9 cellular contexts compared by ENCODE assay signal in the genomic region with DNA sequence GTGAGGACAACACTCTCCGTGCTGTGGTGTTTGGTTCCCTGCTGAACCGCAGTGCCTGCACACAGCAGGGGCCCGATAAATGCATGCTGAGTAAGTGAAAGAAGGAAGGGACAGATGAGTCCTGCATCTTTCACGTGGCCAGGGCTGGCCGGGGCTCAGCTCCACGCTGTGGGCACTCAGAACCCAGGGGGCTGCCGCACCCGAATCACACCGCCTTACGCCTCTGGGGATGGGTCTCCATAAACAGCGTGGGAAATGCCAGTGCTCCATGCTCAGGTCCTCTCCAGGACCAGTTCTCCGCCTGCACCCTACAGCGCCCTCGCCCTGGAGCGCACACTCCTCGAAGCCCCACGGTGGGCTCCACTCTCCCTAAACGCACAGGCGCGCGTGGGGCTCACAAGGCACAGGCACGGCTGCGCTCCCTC. TPM values are rescaled to one million over a fixed set of nuclear protein-coding genes. Genes with fewer than 3 reads are reported as not detected.
DNase-seq lines count a peak whose midpoint lies in the region; ATAC-seq and TF ChIP-seq lines count a peak whose summit lies in the region.
"Had no signal": no experiment of that assay in that cellular context is flagged by ENCODE, and none has a peak within 500 bp of the region (broad histone marks: within the 10 kb centered on the region; RNA-seq: fewer than 3 reads in every experiment).

No MANE protein-coding gene starts in this region.

- ATAC-seq in T-cell (replicated peaks in 1 of 4) = peak in 1 of 4 experiments; percentile 21
- no peak for ATAC-seq in GM18861 (IDR thresholded peaks at IDR 0.05; ENCODE audit: unreplicated experiment)

- no peak for TF ChIP-seq CTCF in CD14-positive monocyte (IDR thresholded peaks at IDR 0.05)
- no peak for TF ChIP-seq CTCF in esophagus squamous epithelium (IDR thresholded peaks at IDR 0.05)
- no peak for TF ChIP-seq CTCF in osteocyte (IDR thresholded peaks at IDR 0.05)

- no peaks in the 10 kb centered on the region for H3K36me3 ChIP-seq in esophagus squamous epithelium

- intact Hi-C loops in CD14-positive monocyte (cut with micrococcal nuclease) (no loop called here), esophagus squamous epithelium (cut with DNase I) (no loop called here)

- DNase-seq in CD14-positive monocyte (ENCODE audit: low spot score) (peak; percentile 23), T-cell (peak in 4 of 34 experiments; percentile 3 to 23 (median 9)), esophagus squamous epithelium (lab: John Stamatoyannopoulos, UW) (no peak), osteocyte (ENCODE audit: extremely low spot score, unreplicated experiment) (no peak), NCI-H510A treated with DMSO at 0.1 percent for 48 hours (lab: John Stamatoyannopoulos, UW) (no peak), NOMO-1 treated with DMSO at 0.1 percent for 48 hours (lab: John Stamatoyannopoulos, UW; ENCODE audit: unreplicated experiment) (no peak), NCI-H2029 (lab: John Stamatoyannopoulos, UW) (no peak)

- H3K4me3 Mint-ChIP-seq in CD14-positive monocyte (peak overlapping the region; percentile 51 to 85), T-cell (peak overlapping the region; percentile 79 to 81 (median 80)), osteocyte (ENCODE audit: unreplicated experiment) (peak overlapping the region; percentile 29)

- H3K4me3 ChIP-seq in esophagus squamous epithelium = peak overlapping the region in 3 of 4 donors; percentile 21 to 68 (median 49)

- POLR2A ChIA-PET in T-cell (lab: Charles Lee) = no interaction called here

- H3K27me3 Mint-ChIP-seq in CD14-positive monocyte (ENCODE audit: low read depth in 3 of 3) (peaks cover 33 to 64% (median 57%) of the 10 kb centered on the region in 3 donors), T-cell (peaks cover 13 to 15% of the 10 kb centered on the region in 2 donors), osteocyte (ENCODE audit: unreplicated experiment) (peaks cover 65% of the 10 kb centered on the region)

- peaks cover 0 to 11% (median 0%) of the 10 kb centered on the region in 7 donors for H3K9me3 Mint-ChIP-seq in CD14-positive monocyte
- H3K9me3 Mint-ChIP-seq in T-cell = no peaks in the 10 kb centered on the region
- H3K9me3 Mint-ChIP-seq in osteocyte (ENCODE audit: unreplicated experiment) = no peaks in the 10 kb centered on the region

- no peaks in the 10 kb centered on the region for H3K36me3 Mint-ChIP-seq in CD14-positive monocyte
- H3K36me3 Mint-ChIP-seq in T-cell = no peaks in the 10 kb centered on the region
- no peaks in the 10 kb centered on the region for H3K36me3 Mint-ChIP-seq in osteocyte (ENCODE audit: unreplicated experiment)

- H3K4me1 Mint-ChIP-seq in CD14-positive monocyte (peaks cover 13% of the 10 kb centered on the region), T-cell (peaks cover 25 to 61% (median 39%) of the 10 kb centered on the region in 3 donors), osteocyte (ENCODE audit: unreplicated experiment) (peaks cover 5% of the 10 kb centered on the region)

- no peak for TF ChIP-seq POLR2A in esophagus squamous epithelium (IDR thresholded peaks at IDR 0.05)

- H3K9me3 ChIP-seq in esophagus squamous epithelium = no peaks in the 10 kb centered on the region

- peaks cover 7 to 21% (median 12%) of the 10 kb centered on the region in 3 donors for H3K4me1 ChIP-seq in esophagus squamous epithelium

- CTCF ChIA-PET in T-cell (lab: Charles Lee) = no interaction called here

- H3K27me3 ChIP-seq in esophagus squamous epithelium = peaks cover 0 to 64% (median 7%) of the 10 kb centered on the region in 4 donors

- no peak overlapping the region for H3K27ac ChIP-seq in esophagus squamous epithelium

- H3K27ac Mint-ChIP-seq in CD14-positive monocyte (no peak overlapping the region), T-cell (peak overlapping the region; percentile 34 to 63), osteocyte (ENCODE audit: unreplicated experiment) (no peak overlapping the region)

- 0 to 46% methylated on average over 1 to 8 of the region's 23 CpGs for WGBS in esophagus squamous epithelium, 2 donors

RNA-seq across cellular contexts. Expression of a gene that starts 38.1 kb away (rescaled TPM):
- 1 to 10 TPM in 1 of 2 donors, under 1 TPM in 1; 0.68 to 1.8 TPM for polyA plus RNA-seq in CD14-positive monocyte
- total RNA-seq in T-cell = 1 to 10 TPM; 2.2 to 6.9 (median 5.6) TPM
- total RNA-seq in esophagus squamous epithelium = 1 to 10 TPM in 3 of 4 donors, under 1 TPM in 1; 0.83 to 3.1 (median 2.7) TPM
- total RNA-seq in osteocyte = not detected in 2 replicates
- total RNA-seq: Daoy had no signal

Comparison
In these comparisons a context has a peak if more than half of its experiments do, and no peak if none do; other contexts are left out.
1. H3K27ac Mint-ChIP-seq: peak in T-cell (2 of 2); none in CD14-positive monocyte (0 of 7) and osteocyte (single experiment).
2. H3K4me3 Mint-ChIP-seq: peak in every context shown above with its lines; median percentile 80 in T-cell; 68 in CD14-positive monocyte; 29 in osteocyte.